ENCODE assay signal across 8 cellular contexts in the genomic region with DNA sequence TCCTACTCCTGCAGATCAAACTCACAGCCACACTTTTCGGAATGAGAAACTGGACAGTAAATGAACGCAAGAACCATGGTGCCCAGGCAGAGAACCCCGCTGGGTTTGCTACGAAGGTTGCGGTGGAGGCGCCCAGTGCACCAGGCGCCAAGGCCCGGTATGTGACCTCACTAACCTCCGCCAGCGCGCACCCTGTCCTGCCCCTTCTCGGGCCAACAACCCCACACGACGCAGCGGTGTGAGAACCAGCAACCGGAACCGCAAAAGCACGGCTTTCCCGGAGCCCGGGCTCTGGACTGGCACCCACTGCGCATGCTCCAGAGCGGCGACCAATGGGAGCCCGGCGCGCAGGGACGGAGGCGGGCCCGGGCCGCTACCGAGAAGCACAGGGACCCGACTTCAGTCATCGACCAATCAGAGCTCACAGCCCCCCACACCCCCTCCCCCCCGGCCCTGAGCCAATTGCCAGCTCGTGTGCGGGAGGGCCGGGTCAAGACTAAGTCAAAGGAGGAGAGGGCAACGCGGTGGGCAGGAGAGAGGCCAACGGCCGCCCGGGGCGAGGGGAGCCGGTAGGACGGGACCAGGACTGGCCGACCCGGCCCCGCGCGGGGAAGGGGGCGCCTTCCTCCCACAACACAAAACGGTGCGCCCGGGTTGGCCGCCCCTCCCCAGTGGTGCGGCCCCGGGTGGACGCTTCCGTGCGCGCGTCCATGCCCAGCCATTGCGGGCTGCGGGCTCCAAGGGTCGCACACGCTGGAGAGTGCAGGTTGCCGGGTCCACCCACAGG. TPM values are rescaled to one million over a fixed set of nuclear protein-coding genes. Genes with fewer than 3 reads are reported as not detected.
DNase-seq lines count a peak whose midpoint lies in the region; ATAC-seq and TF ChIP-seq lines count a peak whose summit lies in the region.

No MANE protein-coding gene starts in this region.

- H3K27me3 Mint-ChIP-seq in CD4-positive, alpha-beta memory T cell: no peaks in the 10 kb centered on the region
- H3K27me3 Mint-ChIP-seq in activated CD4-positive, alpha-beta memory T cell treated with anti-CD3 and anti-CD28 coated beads, Interleukin-2, amount 10 ng/mL, durations not matched to agents 7 days and 5 days: no peaks in the 10 kb centered on the region

- peak overlapping the region; percentile 89 to 93 (median 92) for H3K4me3 Mint-ChIP-seq in CD4-positive, alpha-beta memory T cell
- H3K4me3 Mint-ChIP-seq in activated CD4-positive, alpha-beta memory T cell treated with anti-CD3 and anti-CD28 coated beads, Interleukin-2, amount 10 ng/mL, durations not matched to agents 7 days and 5 days: peak overlapping the region; percentile 90

- H3K4me3 ChIP-seq in CD4-positive, alpha-beta memory T cell (ENCODE audit: low read length in 2 of 2): peak overlapping the region; percentile 36 to 69
- peak overlapping the region; percentile 40 to 85 (median 71) for H3K4me3 ChIP-seq in dorsolateral prefrontal cortex
- H3K4me3 ChIP-seq in lower lobe of right lung: peak overlapping the region; percentile 71

- H3K4me1 ChIP-seq in CD4-positive, alpha-beta memory T cell (ENCODE audit: insufficient read depth, low read length): peaks cover 21% of the 10 kb centered on the region
- H3K4me1 ChIP-seq in lower lobe of right lung: no peaks in the 10 kb centered on the region

- peaks cover 8 to 25% (median 14%) of the 10 kb centered on the region in 4 donors for H3K4me1 Mint-ChIP-seq in CD4-positive, alpha-beta memory T cell
- H3K4me1 Mint-ChIP-seq in activated CD4-positive, alpha-beta memory T cell treated with anti-CD3 and anti-CD28 coated beads, Interleukin-2, amount 10 ng/mL, durations not matched to agents 7 days and 5 days: peaks cover 31% of the 10 kb centered on the region

- intact Hi-C loops in CD4-positive, alpha-beta memory T cell (cut with micrococcal nuclease): loop anchor here (1.0 kb wide), 4 partner anchors 20 to 282 kb away; partner anchors contain the start of genes HDAC6 and SUV39H1
- intact Hi-C loops in dorsolateral prefrontal cortex (cut with DNase I): loop anchor here in 1 of 2 donors (2.0 kb wide), 1 partner anchor 19 kb away; no protein-coding TSS in a partner anchor
- intact Hi-C loops in lower lobe of right lung (cut with DNase I): no loop called here

- no peaks in the 10 kb centered on the region for H3K36me3 ChIP-seq in CD4-positive, alpha-beta memory T cell (ENCODE audit: insufficient read depth, low read length)
- H3K36me3 ChIP-seq in lower lobe of right lung: no peaks in the 10 kb centered on the region

- peaks cover 0 to 2% (median 0%) of the 10 kb centered on the region in 8 donors for H3K9me3 Mint-ChIP-seq in CD4-positive, alpha-beta memory T cell
- no peaks in the 10 kb centered on the region for H3K9me3 Mint-ChIP-seq in activated CD4-positive, alpha-beta memory T cell treated with anti-CD3 and anti-CD28 coated beads, Interleukin-2, amount 10 ng/mL, durations not matched to agents 7 days and 5 days

- POLR2A ChIA-PET in CD4-positive, alpha-beta memory T cell (lab: Charles Lee; ENCODE audit: partially characterized antibody): interaction anchor here (0.6 to 2.7 kb wide), 12 partner anchors 8 to 283 kb away, joined by 3 to 24 read pairs (median 4); partner anchors contain the start of genes HDAC6, PQBP1, SUV39H1 and TIMM17B
- POLR2A ChIA-PET in activated CD4-positive, alpha-beta memory T cell treated with anti-CD3 and anti-CD28 coated beads, Interleukin-2, amount 10 ng/mL, durations not matched to agents 7 days and 5 days (lab: Charles Lee): interaction anchor here (0.6 to 5.2 kb wide), 8 partner anchors 20 to 282 kb away, joined by 3 to 32 read pairs (median 4); partner anchors contain the start of genes HDAC6 and SUV39H1

- peak overlapping the region; percentile 77 to 96 (median 94) for H3K27ac Mint-ChIP-seq in CD4-positive, alpha-beta memory T cell
- peak overlapping the region; percentile 84 for H3K27ac Mint-ChIP-seq in activated CD4-positive, alpha-beta memory T cell treated with anti-CD3 and anti-CD28 coated beads, Interleukin-2, amount 10 ng/mL, durations not matched to agents 7 days and 5 days

- H3K36me3 Mint-ChIP-seq in CD4-positive, alpha-beta memory T cell: peaks cover 0 to 2% of the 10 kb centered on the region in 2 donors
- peaks cover 2% of the 10 kb centered on the region for H3K36me3 Mint-ChIP-seq in activated CD4-positive, alpha-beta memory T cell treated with anti-CD3 and anti-CD28 coated beads, Interleukin-2, amount 10 ng/mL, durations not matched to agents 7 days and 5 days (ENCODE audit: low read depth)

- ATAC-seq in GM19463 (IDR thresholded peaks at IDR 0.05; ENCODE audit: unreplicated experiment) (peak; percentile 91), lower lobe of right lung (peak; percentile 99 to 100)

- H3K27me3 ChIP-seq in CD4-positive, alpha-beta memory T cell (ENCODE audit: insufficient read depth, low read length): no peaks in the 10 kb centered on the region
- H3K27me3 ChIP-seq in dorsolateral prefrontal cortex (peaks cover 0 to 67% (median 9%) of the 10 kb centered on the region in 45 donors), lower lobe of right lung (ENCODE audit: low read depth) (no peaks in the 10 kb centered on the region)

- peak in 6 of 56 donors; percentile 7 to 28 (median 16) for TF ChIP-seq CTCF in dorsolateral prefrontal cortex (IDR thresholded peaks at IDR 0.05 in 54 of 56, conservative IDR thresholded peaks at IDR 0.05 in 2 of 56; ENCODE audit: low read depth in 1 of 56, partially characterized antibody in 56 of 56)
- TF ChIP-seq CTCF in lower lobe of right lung (IDR thresholded peaks at IDR 0.05): no peak

- DNase-seq in CD4-positive, alpha-beta memory T cell: peak; percentile 87 to 88 (median 88)
- DNase-seq in HK-2 (ENCODE audit: unreplicated experiment): peak; percentile 94
- DNase-seq in NCI-H82 treated with DMSO at 0.1 percent for 48 hours (lab: John Stamatoyannopoulos, UW; ENCODE audit: unreplicated experiment): peak; percentile 81
- DNase-seq in activated CD4-positive, alpha-beta memory T cell treated with anti-CD3 and anti-CD28 coated beads, Interleukin-2, amount 10 ng/mL, durations not matched to agents 7 days and 5 days: peak; percentile 90
- DNase-seq in dorsolateral prefrontal cortex: peak; percentile 70 to 90 (median 81)
- DNase-seq in lower lobe of right lung: peak; percentile 90
- peak; percentile 69 to 79 (median 76) for DNase-seq in stimulated activated CD4-positive, alpha-beta T cell treated with anti-CD3 and anti-CD28 coated beads, TNF-alpha, amount 100 ng/mL, for 1 hour (ENCODE audit: low read depth in 3 of 3, low spot score in 1 of 3)

- peak overlapping the region; percentile 78 for H3K27ac ChIP-seq in CD4-positive, alpha-beta memory T cell (ENCODE audit: low read depth, low read length)
- H3K27ac ChIP-seq in dorsolateral prefrontal cortex: peak overlapping the region in 56 of 59 donors; percentile 16 to 88 (median 81)
- H3K27ac ChIP-seq in lower lobe of right lung: peak overlapping the region; percentile 84

- H3K9me3 ChIP-seq in CD4-positive, alpha-beta memory T cell (ENCODE audit: control insufficient read depth in 1 of 2, low read length in 2 of 2): no peaks in the 10 kb centered on the region
- H3K9me3 ChIP-seq in lower lobe of right lung: no peaks in the 10 kb centered on the region

- CTCF ChIA-PET in CD4-positive, alpha-beta memory T cell (lab: Charles Lee; ENCODE audit: partially characterized antibody): interaction anchor here (0.6 to 1.0 kb wide), 2 partner anchors 28 to 120 kb away, joined by 3 to 4 read pairs; no protein-coding TSS in a partner anchor
- CTCF ChIA-PET in activated CD4-positive, alpha-beta memory T cell treated with anti-CD3 and anti-CD28 coated beads, Interleukin-2, amount 10 ng/mL, durations not matched to agents 7 days and 5 days (lab: Charles Lee): interaction anchor here (1.0 kb wide), 1 partner anchor 45 kb away, joined by 3 read pairs; no protein-coding TSS in a partner anchor

RNA-seq across cellular contexts. Expression of gene WAS, which starts 7.3 kb away (rescaled TPM):
- total RNA-seq in CD4-positive, alpha-beta memory T cell: 100 to 1,000 TPM; 108 to 110 TPM
- polyA plus RNA-seq in CD4-positive, alpha-beta memory T cell: 10 to 100 TPM; 13.4 to 33.8 TPM
- total RNA-seq in activated CD4-positive, alpha-beta memory T cell treated with anti-CD3 and anti-CD28 coated beads, Interleukin-2, amount 10 ng/mL, durations not matched to agents 7 days and 5 days: 100 to 1,000 TPM; 156 to 157 TPM
- total RNA-seq in dorsolateral prefrontal cortex (10 to 100 TPM in 13 of 120 experiments, 1 to 10 TPM in 107; 1.6 to 19.4 (median 5.3) TPM), lower lobe of right lung (40.3 TPM)

RNA-seq across cellular contexts. Expression of gene SUV39H1, which starts 20.2 kb away (rescaled TPM):
- 10 to 100 TPM in 1 of 2 experiments, 1 to 10 TPM in 1; 8.7 to 10.2 TPM for total RNA-seq in CD4-positive, alpha-beta memory T cell
- 10 to 100 TPM; 12.4 to 15.6 TPM for polyA plus RNA-seq in CD4-positive, alpha-beta memory T cell
- 10 to 100 TPM; 30.3 to 33.2 TPM for total RNA-seq in activated CD4-positive, alpha-beta memory T cell treated with anti-CD3 and anti-CD28 coated beads, Interleukin-2, amount 10 ng/mL, durations not matched to agents 7 days and 5 days
- total RNA-seq in dorsolateral prefrontal cortex: 10 to 100 TPM in 3 of 120 experiments, 1 to 10 TPM in 117; 2.4 to 11.8 (median 6.3) TPM
- 3.5 TPM for total RNA-seq in lower lobe of right lung

Comparison
In these comparisons a context has a peak if more than half of its experiments do, and no peak if none do; other contexts are left out.
1. Peak in every context shown above with its lines: DNase-seq, ATAC-seq, H3K4me3 ChIP-seq and H3K27ac ChIP-seq.